6 cellular contexts compared by ENCODE assay signal in the genomic region with DNA sequence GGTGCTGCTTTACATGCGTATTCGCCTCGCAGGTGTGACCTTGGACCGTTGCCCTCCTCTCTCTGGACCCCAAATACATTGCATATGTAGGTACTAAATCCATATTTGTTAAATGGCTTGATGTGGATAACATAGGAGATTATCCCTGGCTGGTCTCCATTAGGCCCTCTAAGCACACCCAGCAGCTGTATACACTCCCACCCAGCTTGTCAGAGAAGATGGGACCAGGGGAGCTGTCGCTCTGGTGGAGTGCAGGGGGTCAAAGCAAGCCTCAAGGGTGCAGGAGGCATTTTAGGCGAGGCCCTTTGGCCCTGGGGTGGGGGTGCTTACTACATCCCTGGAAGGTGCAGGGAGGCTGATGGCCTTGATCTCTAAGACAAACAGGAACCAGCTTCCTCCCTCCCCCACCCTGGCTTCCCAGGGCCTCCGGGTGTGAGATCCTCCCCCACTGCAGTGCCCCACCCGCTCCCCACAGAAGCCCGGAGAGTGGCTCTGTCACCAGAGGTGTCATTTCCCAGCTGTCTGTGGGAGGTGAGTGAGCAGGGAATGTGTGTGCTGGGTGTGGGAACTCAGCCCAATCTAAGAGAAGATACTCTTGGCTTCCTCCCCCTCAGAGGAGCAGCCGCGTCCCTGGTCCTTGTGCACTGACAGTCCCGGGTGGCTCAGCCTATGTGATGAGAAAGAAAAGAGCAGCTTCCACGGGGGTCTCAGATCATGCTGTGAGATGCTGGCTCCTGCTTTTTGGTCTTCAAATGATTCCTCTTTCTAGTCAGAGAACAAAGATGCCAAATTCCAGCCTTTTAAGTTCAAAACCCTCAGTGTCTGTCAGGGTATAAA. TPM values are rescaled to one million over a fixed set of nuclear protein-coding genes. Genes with fewer than 3 reads are reported as not detected.
DNase-seq lines count a peak whose midpoint lies in the region; ATAC-seq and TF ChIP-seq lines count a peak whose summit lies in the region.

No MANE protein-coding gene starts in this region.

- DNase-seq in GF-D8 (lab: John Stamatoyannopoulos, UW) (peak; percentile 34), SK-N-DZ (ENCODE audit: low spot score) (peak; percentile 54), dorsolateral prefrontal cortex (peak in 9 of 10 donors; percentile 65 to 89 (median 78)), HPDE6-E6E7 (ENCODE audit: extremely low spot score) (no peak)

- H3K4me3 ChIP-seq in dorsolateral prefrontal cortex (peak overlapping the region in 34 of 59 donors; percentile 1 to 100 (median 96)), neutrophil (ENCODE audit: low read depth in 1 of 2, low read length in 1 of 2) (peak overlapping the region; percentile 94 to 95)

- H3K27me3 ChIP-seq in dorsolateral prefrontal cortex (no peaks in the 10 kb centered on the region), neutrophil (no peaks in the 10 kb centered on the region)

- ATAC-seq in HG03457 (IDR thresholded peaks at IDR 0.05; ENCODE audit: unreplicated experiment) = no peak

- intact Hi-C loops in dorsolateral prefrontal cortex (cut with DNase I) = no loop called here

- H3K9me3 ChIP-seq in neutrophil = no peaks in the 10 kb centered on the region

- H3K36me3 ChIP-seq in neutrophil = peaks cover 27% of the 10 kb centered on the region

- TF ChIP-seq CTCF in dorsolateral prefrontal cortex (IDR thresholded peaks at IDR 0.05 in 54 of 56, conservative IDR thresholded peaks at IDR 0.05 in 2 of 56; ENCODE audit: low read depth in 1 of 56, partially characterized antibody in 56 of 56) = no peak
- no peak for TF ChIP-seq CTCF in neutrophil (IDR thresholded peaks at IDR 0.05)

- H3K27ac ChIP-seq in dorsolateral prefrontal cortex = peak overlapping the region; percentile 95 to 100 (median 100)
- peak overlapping the region; percentile 95 for H3K27ac ChIP-seq in neutrophil

- peaks cover 48 to 52% of the 10 kb centered on the region in 2 experiments for H3K4me1 ChIP-seq in neutrophil (ENCODE audit: control insufficient read depth in 1 of 2, insufficient read depth in 1 of 2, low read depth in 1 of 2, low read length in 1 of 2)

RNA-seq across cellular contexts. Expression of gene VAMP2, which starts 1.4 kb away (rescaled TPM):
- polyA plus RNA-seq in SK-N-DZ (2014; cell fraction: cytosol; rRNA removed) = 20.2 and 21.1 TPM in 2 replicates
- polyA plus RNA-seq in SK-N-DZ (2014; cell fraction: nucleus; rRNA removed) = 33.0 and 65.8 TPM in 2 replicates
- total RNA-seq in dorsolateral prefrontal cortex = 100 to 1,000 TPM; 264 to 763 (median 490) TPM

RNA-seq across cellular contexts. Expression of gene TMEM107, which starts 12.0 kb away (rescaled TPM):
- polyA plus RNA-seq in SK-N-DZ (2014; cell fraction: cytosol; rRNA removed) = 32.7 and 35.3 TPM in 2 replicates
- polyA plus RNA-seq in SK-N-DZ (2014; cell fraction: nucleus; rRNA removed) = 42.2 and 44.9 TPM in 2 replicates
- total RNA-seq in dorsolateral prefrontal cortex = 10 to 100 TPM in 119 of 120 experiments, 1 to 10 TPM in 1; 9.1 to 25.9 (median 17.1) TPM

RNA-seq across cellular contexts. Expression of gene PER1, which starts 12.0 kb away (rescaled TPM):
- 8.1 and 24.4 TPM in 2 replicates for polyA plus RNA-seq in SK-N-DZ (2014; cell fraction: cytosol; rRNA removed)
- 10.2 and 34.8 TPM in 2 replicates for polyA plus RNA-seq in SK-N-DZ (2014; cell fraction: nucleus; rRNA removed)
- total RNA-seq in dorsolateral prefrontal cortex = 100 to 1,000 TPM in 74 of 120 experiments, 10 to 100 TPM in 46; 46.9 to 218 (median 112) TPM

RNA-seq across cellular contexts. Expression of gene BORCS6, which starts 25.8 kb away (rescaled TPM):
- polyA plus RNA-seq in SK-N-DZ (2014; cell fraction: cytosol; rRNA removed) = 7.7 and 9.6 TPM in 2 replicates
- 3.0 and 7.0 TPM in 2 replicates for polyA plus RNA-seq in SK-N-DZ (2014; cell fraction: nucleus; rRNA removed)
- total RNA-seq in dorsolateral prefrontal cortex = 10 to 100 TPM in 5 of 120 experiments, 1 to 10 TPM in 115; 5.2 to 10.9 (median 8.0) TPM

RNA-seq across cellular contexts. Expression of gene HES7, which starts 40.3 kb away (rescaled TPM):
- 2.8 and 5.1 TPM in 2 replicates for polyA plus RNA-seq in SK-N-DZ (2014; cell fraction: cytosol; rRNA removed)
- 3.8 and 5.2 TPM in 2 replicates for polyA plus RNA-seq in SK-N-DZ (2014; cell fraction: nucleus; rRNA removed)
- 1 to 10 TPM in 88 of 120 experiments, under 1 TPM in 29, not detected in 3; 0.28 to 5.9 (median 1.7) TPM for total RNA-seq in dorsolateral prefrontal cortex
